Comparison of ENCODE assay signal across 25 cellular contexts in genomic region chr12:113962733-113963132, GRCh38. TPM values are rescaled to one million over a fixed set of nuclear protein-coding genes. Genes with fewer than 3 reads are reported as not detected.
DNase-seq lines count a peak whose midpoint lies in the region; ATAC-seq lines count a peak whose summit lies in the region.
"Had no signal": no experiment of that assay in that cellular context is flagged by ENCODE, and none has a peak within 500 bp of the region (broad histone marks: within the 10 kb centered on the region; RNA-seq: fewer than 3 reads in every experiment).

No MANE protein-coding gene starts in this region.

- peak overlapping the region; percentile 94 for H3K27ac Mint-ChIP-seq in activated CD4-positive, alpha-beta T cell treated with anti-CD3 and anti-CD28 coated beads, Interleukin-2, amount 10 ng/mL, durations not matched to agents 24 days and 14 days
- peak overlapping the region; percentile 98 for H3K27ac Mint-ChIP-seq in stimulated activated naive CD8-positive, alpha-beta T cell treated with anti-CD3 and anti-CD28 coated beads, Interleukin-15, Interleukin-2, amounts not matched to agents 100 ng/mL and 50 ng/mL, for 24 hours
- peak overlapping the region; percentile 3 for H3K27ac Mint-ChIP-seq in activated naive CD8-positive, alpha-beta T cell treated with anti-CD3 and anti-CD28 coated beads, Interleukin-2, amount 10 ng/mL, durations not matched to agents 7 days and 5 days
- H3K27ac Mint-ChIP-seq: endodermal cell, neural progenitor cell had no signal

- POLR2A ChIA-PET in activated naive CD8-positive, alpha-beta T cell treated with anti-CD3 and anti-CD28 coated beads, Interleukin-2, amount 10 ng/mL, durations not matched to agents 7 days and 5 days (lab: Charles Lee) = no interaction called here

- no peaks in the 10 kb centered on the region for H3K9me3 Mint-ChIP-seq in activated CD4-positive, alpha-beta T cell treated with anti-CD3 and anti-CD28 coated beads, Interleukin-2, amount 10 ng/mL, durations not matched to agents 24 days and 14 days
- H3K9me3 Mint-ChIP-seq in stimulated activated naive CD8-positive, alpha-beta T cell treated with anti-CD3 and anti-CD28 coated beads, Interleukin-15, Interleukin-2, amounts not matched to agents 100 ng/mL and 50 ng/mL, for 24 hours = no peaks in the 10 kb centered on the region
- H3K9me3 Mint-ChIP-seq in activated naive CD8-positive, alpha-beta T cell treated with anti-CD3 and anti-CD28 coated beads, Interleukin-2, amount 10 ng/mL, durations not matched to agents 7 days and 5 days = no peaks in the 10 kb centered on the region
- H3K9me3 Mint-ChIP-seq: CD8-positive, alpha-beta memory T cell; endodermal cell; memory B cell; neural progenitor cell had no signal

- H3K36me3 Mint-ChIP-seq in activated CD4-positive, alpha-beta T cell treated with anti-CD3 and anti-CD28 coated beads, Interleukin-2, amount 10 ng/mL, durations not matched to agents 24 days and 14 days (ENCODE audit: low read depth) = peaks cover 58% of the 10 kb centered on the region
- H3K36me3 Mint-ChIP-seq in stimulated activated naive CD8-positive, alpha-beta T cell treated with anti-CD3 and anti-CD28 coated beads, Interleukin-15, Interleukin-2, amounts not matched to agents 100 ng/mL and 50 ng/mL, for 24 hours (ENCODE audit: low read depth) = peaks cover 57% of the 10 kb centered on the region
- peaks cover 9% of the 10 kb centered on the region for H3K36me3 Mint-ChIP-seq in activated naive CD8-positive, alpha-beta T cell treated with anti-CD3 and anti-CD28 coated beads, Interleukin-2, amount 10 ng/mL, durations not matched to agents 7 days and 5 days

- H3K4me1 Mint-ChIP-seq in activated CD4-positive, alpha-beta T cell treated with anti-CD3 and anti-CD28 coated beads, Interleukin-2, amount 10 ng/mL, durations not matched to agents 24 days and 14 days = peaks cover 44% of the 10 kb centered on the region
- peaks cover 58% of the 10 kb centered on the region for H3K4me1 Mint-ChIP-seq in stimulated activated naive CD8-positive, alpha-beta T cell treated with anti-CD3 and anti-CD28 coated beads, Interleukin-15, Interleukin-2, amounts not matched to agents 100 ng/mL and 50 ng/mL, for 24 hours (ENCODE audit: low read depth)
- peaks cover 37% of the 10 kb centered on the region for H3K4me1 Mint-ChIP-seq in activated naive CD8-positive, alpha-beta T cell treated with anti-CD3 and anti-CD28 coated beads, Interleukin-2, amount 10 ng/mL, durations not matched to agents 7 days and 5 days

- intact Hi-C loops in activated CD4-positive, alpha-beta T cell treated with anti-CD3 and anti-CD28 coated beads, Interleukin-2, amount 10 ng/mL, durations not matched to agents 24 days and 14 days (cut with micrococcal nuclease) = loop anchor here (1.0 kb wide), 1 partner anchor 741 kb away; the partner anchor contains the start of gene TPCN1

- peak; percentile 61 for DNase-seq in activated CD4-positive, alpha-beta T cell treated with anti-CD3 and anti-CD28 coated beads, Interleukin-2, amount 10 ng/mL, durations not matched to agents 24 days and 14 days
- DNase-seq in activated CD4-positive, alpha-beta T cell treated with anti-CD3 and anti-CD28 coated beads, Interleukin-2, amount 50 U/mL, for 1 hour = no peak
- DNase-seq in stimulated activated naive CD8-positive, alpha-beta T cell treated with anti-CD3 and anti-CD28 coated beads, Interleukin-15, Interleukin-2, amounts not matched to agents 100 U/mL and 50 U/mL, for 24 hours = no peak
- no peak for DNase-seq in activated naive CD8-positive, alpha-beta T cell treated with anti-CD3 and anti-CD28 coated beads, Interleukin-2, amount 10 ng/mL, durations not matched to agents 7 days and 5 days
- DNase-seq in DMS153 treated with DMSO at 0.1 percent for 48 hours (lab: John Stamatoyannopoulos, UW; ENCODE audit: unreplicated experiment) (no peak), MV-4-11 (lab: John Stamatoyannopoulos, UW) (no peak), EL (no peak)
- DNase-seq: activated CD4-positive, CD25-positive, alpha-beta regulatory T cell; amniotic stem cell; CD8-positive, alpha-beta memory T cell; cerebellar nuclear complex; endodermal cell; glutamatergic neuron; NCI-H446 treated with DMSO at 0.1 percent for 48 hours; NCI-H774; pancreas; Peyer's patch; SHP77 treated with DMSO at 0.1 percent for 48 hours; stimulated activated naive CD4-positive, alpha-beta T cell; testis; uterus had no signal

- no peak for ATAC-seq in stimulated activated naive CD8-positive, alpha-beta T cell treated with anti-CD3 and anti-CD28 coated beads, Interleukin-15, Interleukin-2, amounts not matched to agents 100 U/mL and 50 U/mL, for 24 hours
- no peak for ATAC-seq in activated naive CD8-positive, alpha-beta T cell treated with anti-CD3 and anti-CD28 coated beads, Interleukin-2, amount 10 ng/mL, durations not matched to agents 7 days and 5 days (ENCODE audit: low read depth)
- ATAC-seq: left lobe of liver, pancreas had no signal

- no peaks in the 10 kb centered on the region for H3K27me3 Mint-ChIP-seq in activated CD4-positive, alpha-beta T cell treated with anti-CD3 and anti-CD28 coated beads, Interleukin-2, amount 10 ng/mL, durations not matched to agents 24 days and 14 days
- H3K27me3 Mint-ChIP-seq in stimulated activated naive CD8-positive, alpha-beta T cell treated with anti-CD3 and anti-CD28 coated beads, Interleukin-15, Interleukin-2, amounts not matched to agents 100 ng/mL and 50 ng/mL, for 24 hours = no peaks in the 10 kb centered on the region
- H3K27me3 Mint-ChIP-seq in activated naive CD8-positive, alpha-beta T cell treated with anti-CD3 and anti-CD28 coated beads, Interleukin-2, amount 10 ng/mL, durations not matched to agents 7 days and 5 days = no peaks in the 10 kb centered on the region
- H3K27me3 Mint-ChIP-seq: CD8-positive, alpha-beta memory T cell; memory B cell had no signal

- peak overlapping the region; percentile 70 for H3K4me3 Mint-ChIP-seq in activated CD4-positive, alpha-beta T cell treated with anti-CD3 and anti-CD28 coated beads, Interleukin-2, amount 10 ng/mL, durations not matched to agents 24 days and 14 days
- H3K4me3 Mint-ChIP-seq in stimulated activated naive CD8-positive, alpha-beta T cell treated with anti-CD3 and anti-CD28 coated beads, Interleukin-15, Interleukin-2, amounts not matched to agents 100 ng/mL and 50 ng/mL, for 24 hours = peak overlapping the region; percentile 67
- H3K4me3 Mint-ChIP-seq in activated naive CD8-positive, alpha-beta T cell treated with anti-CD3 and anti-CD28 coated beads, Interleukin-2, amount 10 ng/mL, durations not matched to agents 7 days and 5 days = no peak overlapping the region
- H3K4me3 Mint-ChIP-seq: endodermal cell, memory B cell, neural progenitor cell had no signal

RNA-seq across cellular contexts. Expression of gene RBM19, which starts 3.4 kb away (rescaled TPM):
- 102 and 105 TPM in 2 replicates for total RNA-seq in activated CD4-positive, alpha-beta T cell treated with anti-CD3 and anti-CD28 coated beads, Interleukin-2, amount 10 ng/mL, durations not matched to agents 24 days and 14 days
- total RNA-seq in activated naive CD8-positive, alpha-beta T cell treated with anti-CD3 and anti-CD28 coated beads, Interleukin-2, amount 10 ng/mL, durations not matched to agents 7 days and 5 days = 10 to 100 TPM; 41.7 to 42.6 TPM

Comparison
In these comparisons a context has a peak if more than half of its experiments do, and no peak if none do; other contexts are left out.
1. H3K27ac Mint-ChIP-seq: peak in every context shown above with its lines; median percentile 98 in stimulated activated naive CD8-positive, alpha-beta T cell treated with anti-CD3 and anti-CD28 coated beads, Interleukin-15, Interleukin-2, amounts not matched to agents 100 ng/mL and 50 ng/mL, for 24 hours; 94 in activated CD4-positive, alpha-beta T cell treated with anti-CD3 and anti-CD28 coated beads, Interleukin-2, amount 10 ng/mL, durations not matched to agents 24 days and 14 days; 3 in activated naive CD8-positive, alpha-beta T cell treated with anti-CD3 and anti-CD28 coated beads, Interleukin-2, amount 10 ng/mL, durations not matched to agents 7 days and 5 days.